In genomic region chr14:56889705-56890104, GRCh38 we compare ENCODE assay signal across 9 cellular contexts.
"Had no signal": no experiment of that assay in that cellular context is flagged by ENCODE, and none has a peak within 500 bp of the region (broad histone marks: within the 10 kb centered on the region; RNA-seq: fewer than 3 reads in every experiment).

No MANE protein-coding gene starts in this region.

- H3K4me3 ChIP-seq: GM23248, HAP-1 had no signal

- H3K9me3 ChIP-seq: HAP-1 had no signal

- H3K27ac ChIP-seq: GM23248, HL-60 had no signal

- ATAC-seq: HCT116 had no signal

- H3K9me3 Mint-ChIP-seq: IgD-negative memory B cell had no signal

- DNase-seq: GM23248, H7, HFFc6, Kasumi-1, KG1 had no signal

- H3K9ac ChIP-seq: GM23248 had no signal

- H3K4me3 Mint-ChIP-seq: HFFc6, IgD-negative memory B cell had no signal

- H3K36me3 Mint-ChIP-seq: IgD-negative memory B cell had no signal

- H2AFZ ChIP-seq: GM23248 had no signal

- H3K27ac Mint-ChIP-seq: HFFc6, IgD-negative memory B cell had no signal

- H3K36me3 ChIP-seq: HAP-1 had no signal
